7 cellular contexts compared by ENCODE assay signal in genomic region chr1:111632771-111633170, GRCh38. TPM values are rescaled to one million over a fixed set of nuclear protein-coding genes. Genes with fewer than 3 reads are reported as not detected.
A peak's percentile ranks its signal among the peaks of the same experiment; 100 is the strongest.
DNase-seq lines count a peak whose midpoint lies in the region; ATAC-seq lines count a peak whose summit lies in the region.
"Not testable (repeated sequence)": the region's sequence is repeated elsewhere in the genome, so short reads cannot be mapped to it uniquely, and the experiment has no call there.

No MANE protein-coding gene starts in this region.

- H3K9me3 ChIP-seq in CD8-positive, alpha-beta memory T cell (ENCODE audit: low read length); Karpas-422 (ENCODE audit: low read length): not testable (repeated sequence)

- peaks cover 0 to 26% (median 3%) of the 10 kb centered on the region in 3 donors for H3K36me3 Mint-ChIP-seq in CD8-positive, alpha-beta memory T cell
- H3K36me3 Mint-ChIP-seq in T-helper 2 cell treated with Interferon-gamma antibody and Interleukin-4, amounts not matched to agents 5 μg/mL and 100 μg/mL, for 36 hours (ENCODE audit: low read depth), result peaks cover 34% of the 10 kb centered on the region
- H3K36me3 Mint-ChIP-seq in activated CD8-positive, alpha-beta memory T cell treated with anti-CD3 and anti-CD28 coated beads, Interleukin-2, amount 10 ng/mL, durations not matched to agents 7 days and 5 days, result peaks cover 44% of the 10 kb centered on the region
- peaks cover 13% of the 10 kb centered on the region for H3K36me3 Mint-ChIP-seq in activated naive CD8-positive, alpha-beta T cell
- H3K36me3 Mint-ChIP-seq in immature natural killer cell; natural killer cell treated with Interleukin-12 subunit alpha and Interleukin-12 subunit beta and Interleukin-15 and Interleukin-18, amount 100 ng/mL, for 72 hours: not testable (repeated sequence)

- H3K27ac Mint-ChIP-seq in CD8-positive, alpha-beta memory T cell, result peak overlapping the region in 7 of 8 donors; percentile 25 to 83 (median 56)
- peak overlapping the region; percentile 27 for H3K27ac Mint-ChIP-seq in T-helper 2 cell treated with Interferon-gamma antibody and Interleukin-4, amounts not matched to agents 5 μg/mL and 100 μg/mL, for 36 hours
- H3K27ac Mint-ChIP-seq in activated CD8-positive, alpha-beta memory T cell treated with anti-CD3 and anti-CD28 coated beads, Interleukin-2, amount 10 ng/mL, durations not matched to agents 7 days and 5 days, result peak overlapping the region; percentile 22
- peak overlapping the region; percentile 95 for H3K27ac Mint-ChIP-seq in activated naive CD8-positive, alpha-beta T cell
- peak overlapping the region in 5 of 6 donors; percentile 7 to 69 (median 49) for H3K27ac Mint-ChIP-seq in immature natural killer cell
- peak overlapping the region; percentile 12 to 66 for H3K27ac Mint-ChIP-seq in natural killer cell treated with Interleukin-12 subunit alpha and Interleukin-12 subunit beta and Interleukin-15 and Interleukin-18, amount 100 ng/mL, for 72 hours

- not testable (repeated sequence) for H4K20me1 ChIP-seq in Karpas-422 (ENCODE audit: insufficient read depth, low read depth, low read length)

- not testable (repeated sequence) for H3K9me2 ChIP-seq in Karpas-422 (replicated peaks; ENCODE audit: insufficient read depth, low read length)

- POLR2A ChIA-PET in CD8-positive, alpha-beta memory T cell (lab: Charles Lee), result not testable (repeated sequence)

- CTCF ChIA-PET in CD8-positive, alpha-beta memory T cell (lab: Charles Lee), result interaction anchor here (0.7 kb wide), 1 partner anchor 229 kb away, joined by 4 read pairs; no protein-coding TSS in a partner anchor
- CTCF ChIA-PET in activated CD8-positive, alpha-beta memory T cell treated with anti-CD3 and anti-CD28 coated beads, Interleukin-2, amount 10 ng/mL, durations not matched to agents 7 days and 5 days (lab: Charles Lee), result not testable (repeated sequence)

- peaks cover 91% of the 10 kb centered on the region for H3K79me2 ChIP-seq in Karpas-422 (ENCODE audit: low read length)

- H3K9ac ChIP-seq in Karpas-422 (ENCODE audit: low read length), result not testable (repeated sequence)

- H3K27me3 Mint-ChIP-seq in CD8-positive, alpha-beta memory T cell; T-helper 2 cell treated with Interferon-gamma antibody and Interleukin-4, amounts not matched to agents 5 μg/mL and 100 μg/mL, for 36 hours (ENCODE audit: low read depth); activated CD8-positive, alpha-beta memory T cell treated with anti-CD3 and anti-CD28 coated beads, Interleukin-2, amount 10 ng/mL, durations not matched to agents 7 days and 5 days; activated naive CD8-positive, alpha-beta T cell; immature natural killer cell (ENCODE audit: low read depth in 3 of 3); natural killer cell treated with Interleukin-12 subunit alpha and Interleukin-12 subunit beta and Interleukin-15 and Interleukin-18, amount 100 ng/mL, for 72 hours: not testable (repeated sequence)

- H3K4me1 Mint-ChIP-seq in CD8-positive, alpha-beta memory T cell, result peaks cover 81 to 93% (median 93%) of the 10 kb centered on the region in 3 donors
- H3K4me1 Mint-ChIP-seq in T-helper 2 cell treated with Interferon-gamma antibody and Interleukin-4, amounts not matched to agents 5 μg/mL and 100 μg/mL, for 36 hours (ENCODE audit: low read depth), result peaks cover 71% of the 10 kb centered on the region
- peaks cover 82% of the 10 kb centered on the region for H3K4me1 Mint-ChIP-seq in activated CD8-positive, alpha-beta memory T cell treated with anti-CD3 and anti-CD28 coated beads, Interleukin-2, amount 10 ng/mL, durations not matched to agents 7 days and 5 days
- H3K4me1 Mint-ChIP-seq in activated naive CD8-positive, alpha-beta T cell (ENCODE audit: low read depth), result peaks cover 86% of the 10 kb centered on the region
- peaks cover 82 to 96% of the 10 kb centered on the region in 2 donors for H3K4me1 Mint-ChIP-seq in immature natural killer cell
- H3K4me1 Mint-ChIP-seq in natural killer cell treated with Interleukin-12 subunit alpha and Interleukin-12 subunit beta and Interleukin-15 and Interleukin-18, amount 100 ng/mL, for 72 hours (ENCODE audit: low read depth in 2 of 2), result peaks cover 54 to 72% of the 10 kb centered on the region in 2 donors

- not testable (repeated sequence) for H3K4me3 ChIP-seq in CD8-positive, alpha-beta memory T cell (ENCODE audit: low read length); Karpas-422 (ENCODE audit: low read length)

- H3K4me2 ChIP-seq in Karpas-422 (ENCODE audit: low read depth, low read length, poor library complexity, severe bottlenecking), result peak overlapping the region; percentile 55

- H3K4me3 Mint-ChIP-seq in CD8-positive, alpha-beta memory T cell, result peak overlapping the region in 3 of 7 donors; percentile 0 to 59 (median 15)
- H3K4me3 Mint-ChIP-seq in T-helper 2 cell treated with Interferon-gamma antibody and Interleukin-4, amounts not matched to agents 5 μg/mL and 100 μg/mL, for 36 hours; activated CD8-positive, alpha-beta memory T cell treated with anti-CD3 and anti-CD28 coated beads, Interleukin-2, amount 10 ng/mL, durations not matched to agents 7 days and 5 days; natural killer cell treated with Interleukin-12 subunit alpha and Interleukin-12 subunit beta and Interleukin-15 and Interleukin-18, amount 100 ng/mL, for 72 hours: not testable (repeated sequence)
- H3K4me3 Mint-ChIP-seq in activated naive CD8-positive, alpha-beta T cell, result peak overlapping the region; percentile 64
- peak overlapping the region in 1 of 5 donors; percentile 22 for H3K4me3 Mint-ChIP-seq in immature natural killer cell

- peaks cover 76% of the 10 kb centered on the region for H3K4me1 ChIP-seq in CD8-positive, alpha-beta memory T cell (ENCODE audit: insufficient read depth, low read length)
- peaks cover 84% of the 10 kb centered on the region for H3K4me1 ChIP-seq in Karpas-422 (ENCODE audit: low read length)

- not testable (repeated sequence) for H3K27me3 ChIP-seq in CD8-positive, alpha-beta memory T cell (ENCODE audit: insufficient read depth, low read length, poor library complexity, severe bottlenecking); Karpas-422 (ENCODE audit: low read length)

- H2AFZ ChIP-seq in Karpas-422 (ENCODE audit: low read length), result not testable (repeated sequence)

- H3K36me3 ChIP-seq in CD8-positive, alpha-beta memory T cell (ENCODE audit: insufficient read depth, low read length); Karpas-422 (ENCODE audit: insufficient read depth, low read length): not testable (repeated sequence)

- DNase-seq in CD8-positive, alpha-beta memory T cell; Karpas-422; T-helper 2 cell treated with Interferon-gamma antibody and Interleukin-4, amounts not matched to agents 5 μg/mL and 100 μg/mL, for 36 hours (ENCODE audit: low spot score); activated CD8-positive, alpha-beta memory T cell treated with anti-CD3 and anti-CD28 coated beads, Interleukin-2, amount 10 ng/mL, durations not matched to agents 7 days and 5 days; immature natural killer cell; natural killer cell treated with Interleukin-12 subunit alpha and Interleukin-12 subunit beta and Interleukin-15 and Interleukin-18, amount 100 ng/mL, for 72 hours (ENCODE audit: low spot score): not testable (repeated sequence)

- not testable (repeated sequence) for H3K27ac ChIP-seq in CD8-positive, alpha-beta memory T cell (ENCODE audit: low read depth, low read length)
- peak overlapping the region; percentile 55 for H3K27ac ChIP-seq in Karpas-422 (ENCODE audit: low read length)

- not testable (repeated sequence) for ATAC-seq in activated CD8-positive, alpha-beta memory T cell treated with anti-CD3 and anti-CD28 coated beads, Interleukin-2, amount 10 ng/mL, durations not matched to agents 7 days and 5 days; natural killer cell treated with Interleukin-12 subunit alpha and Interleukin-12 subunit beta and Interleukin-15 and Interleukin-18, amount 100 ng/mL, for 72 hours

- H3K9me3 Mint-ChIP-seq in CD8-positive, alpha-beta memory T cell; T-helper 2 cell treated with Interferon-gamma antibody and Interleukin-4, amounts not matched to agents 5 μg/mL and 100 μg/mL, for 36 hours; activated CD8-positive, alpha-beta memory T cell treated with anti-CD3 and anti-CD28 coated beads, Interleukin-2, amount 10 ng/mL, durations not matched to agents 7 days and 5 days (ENCODE audit: low read depth); activated naive CD8-positive, alpha-beta T cell (ENCODE audit: low read depth); immature natural killer cell; natural killer cell treated with Interleukin-12 subunit alpha and Interleukin-12 subunit beta and Interleukin-15 and Interleukin-18, amount 100 ng/mL, for 72 hours: not testable (repeated sequence)

RNA-seq across cellular contexts. Expression of gene RAP1A, which starts 13.2 kb away (rescaled TPM):
- total RNA-seq in CD8-positive, alpha-beta memory T cell, result 100 to 1,000 TPM; 252 to 256 TPM
- polyA plus RNA-seq in CD8-positive, alpha-beta memory T cell, result 60.8 TPM
- total RNA-seq in Karpas-422 (2014; rRNA removed; shearing (Covaris generic); ENCODE audit: low replicate concordance), result 12.0 and 55.3 TPM in 2 replicates
- total RNA-seq in activated CD8-positive, alpha-beta memory T cell treated with anti-CD3 and anti-CD28 coated beads, Interleukin-2, amount 10 ng/mL, durations not matched to agents 7 days and 5 days, result 100 to 1,000 TPM; 161 to 224 TPM
- 10 to 100 TPM; 45.6 to 67.3 (median 61.1) TPM for polyA plus RNA-seq in immature natural killer cell
- total RNA-seq in natural killer cell treated with Interleukin-12 subunit alpha and Interleukin-12 subunit beta and Interleukin-15 and Interleukin-18, amount 100 ng/mL, for 72 hours, result 100 to 1,000 TPM in 1 of 2 donors, 10 to 100 TPM in 1; 97.8 to 138 TPM

Comparison
In these comparisons a context has a peak if more than half of its experiments do, and no peak if none do; other contexts are left out.
1. H3K27ac Mint-ChIP-seq: peak in every context shown above with its lines; median percentile 95 in activated naive CD8-positive, alpha-beta T cell; 56 in CD8-positive, alpha-beta memory T cell; 49 in immature natural killer cell; 39 in natural killer cell treated with Interleukin-12 subunit alpha and Interleukin-12 subunit beta and Interleukin-15 and Interleukin-18, amount 100 ng/mL, for 72 hours; 27 in T-helper 2 cell treated with Interferon-gamma antibody and Interleukin-4, amounts not matched to agents 5 μg/mL and 100 μg/mL, for 36 hours; 22 in activated CD8-positive, alpha-beta memory T cell treated with anti-CD3 and anti-CD28 coated beads, Interleukin-2, amount 10 ng/mL, durations not matched to agents 7 days and 5 days.